In the genomic region with DNA sequence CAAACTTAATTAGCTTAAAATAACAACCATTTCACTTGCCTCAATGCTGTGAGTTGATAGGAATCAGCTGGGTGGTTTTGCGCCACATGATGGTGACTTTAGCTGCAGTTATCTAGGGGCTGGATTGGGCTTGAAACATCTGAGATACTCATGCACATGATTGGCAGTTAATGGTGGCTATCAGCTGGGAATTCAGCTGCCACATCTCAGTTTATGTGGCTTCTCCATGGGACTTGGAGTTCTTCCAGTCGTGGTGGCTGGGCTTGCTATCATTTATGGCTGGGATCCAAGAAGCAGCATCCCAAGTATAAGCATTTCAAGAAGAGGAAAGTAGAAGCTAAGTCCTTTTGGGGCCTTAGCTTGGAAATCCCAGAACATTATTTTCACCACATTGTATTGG, we compare ENCODE assay signal across 1 cellular context.
TF ChIP-seq lines count a peak whose summit lies in the region.

No MANE protein-coding gene starts in this region.

TF ChIP-seq in HEK293, 187 proteins besides CTCF, POLR2A, EP300 and RAD21 (continued from another document):
- TF ChIP-seq, protein P1, sequence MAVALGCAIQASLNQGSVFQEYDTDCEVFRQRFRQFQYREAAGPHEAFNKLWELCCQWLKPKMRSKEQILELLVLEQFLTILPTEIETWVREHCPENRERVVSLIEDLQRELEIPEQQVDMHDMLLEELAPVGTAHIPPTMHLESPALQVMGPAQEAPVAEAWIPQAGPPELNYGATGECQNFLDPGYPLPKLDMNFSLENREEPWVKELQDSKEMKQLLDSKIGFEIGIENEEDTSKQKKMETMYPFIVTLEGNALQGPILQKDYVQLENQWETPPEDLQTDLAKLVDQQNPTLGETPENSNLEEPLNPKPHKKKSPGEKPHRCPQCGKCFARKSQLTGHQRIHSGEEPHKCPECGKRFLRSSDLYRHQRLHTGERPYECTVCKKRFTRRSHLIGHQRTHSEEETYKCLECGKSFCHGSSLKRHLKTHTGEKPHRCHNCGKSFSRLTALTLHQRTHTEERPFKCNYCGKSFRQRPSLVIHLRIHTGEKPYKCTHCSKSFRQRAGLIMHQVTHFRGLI (tag by site-specific recombination; IDR thresholded peaks at IDR 0.05) = peak; percentile 48; the same call in 1 of the 2 replicates
- no peak for TF ChIP-seq ZNF391 (tag by site-specific recombination; IDR thresholded peaks at IDR 0.05; ENCODE audit: borderline replicate concordance, low read depth)
